In the genomic region with DNA sequence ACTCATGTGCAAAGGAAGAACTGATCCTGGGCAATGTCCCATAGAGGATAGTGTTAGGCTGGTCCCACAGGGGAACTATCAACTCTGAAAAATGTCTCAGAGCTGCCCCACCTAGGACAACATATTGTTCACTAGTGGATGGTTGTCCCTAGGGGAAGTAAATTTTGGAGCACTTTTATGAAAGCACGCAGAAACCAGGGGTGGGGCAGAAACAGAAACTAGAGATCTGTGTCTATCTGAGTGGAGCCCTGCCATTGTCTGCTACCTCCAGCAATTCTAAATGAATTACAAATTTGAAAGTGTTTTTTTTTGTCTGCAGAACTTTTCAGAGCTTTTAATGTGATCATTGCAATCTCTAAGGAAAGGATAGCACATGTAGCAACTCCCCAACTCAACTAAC, we compare ENCODE assay signal across 26 cellular contexts.
"Had no signal": no experiment of that assay in that cellular context is flagged by ENCODE, and none has a peak within 500 bp of the region (broad histone marks: within the 10 kb centered on the region; RNA-seq: fewer than 3 reads in every experiment).

No MANE protein-coding gene starts in this region.

- H3K27me3 ChIP-seq: breast epithelium, esophagus muscularis mucosa, heart left ventricle, spleen, suprapubic skin, tibial artery had no signal

- H3K27ac ChIP-seq: breast epithelium, esophagus muscularis mucosa, foreskin keratinocyte, heart left ventricle, spleen, suprapubic skin, tibial artery, WERI-Rb-1 had no signal

- DNase-seq: activated CD4-positive, alpha-beta memory T cell treated with anti-CD3 and anti-CD28 coated beads, Interleukin-2, amount 10 ng/mL, durations not matched to agents 7 days and 5 days; activated CD4-positive, alpha-beta T cell treated with anti-CD3 and anti-CD28 coated beads, Interleukin-2, amount 10 ng/mL, durations not matched to agents 24 days and 14 days; activated CD4-positive, CD25-positive, alpha-beta regulatory T cell treated with anti-CD3 and anti-CD28 coated beads, Interleukin-2, amount 50 U/mL, for 72 hours; activated naive CD8-positive, alpha-beta T cell treated with anti-CD3 and anti-CD28 coated beads, Interleukin-2, amount 50 U/mL, for 24 hours; activated T-cell treated with anti-CD3 and anti-CD28 coated beads, Interleukin-2, amount 50 U/mL, for 4 hours; amygdala; central memory CD4-positive, alpha-beta T cell; effector CD4-positive, alpha-beta T cell; foreskin keratinocyte; heart left ventricle; hypothalamus; immature natural killer cell; kidney; left colon; mammary epithelial cell; naive thymus-derived CD4-positive, alpha-beta T cell; right cardiac atrium; spleen; stimulated activated naive CD4-positive, alpha-beta T cell; tibial artery; WERI-Rb-1 had no signal

- H3K4me1 ChIP-seq: breast epithelium, foreskin keratinocyte had no signal

- H3K36me3 ChIP-seq: breast epithelium, esophagus muscularis mucosa, heart left ventricle, spleen, suprapubic skin, tibial artery, WERI-Rb-1 had no signal

- H3K4me3 ChIP-seq: breast epithelium, esophagus muscularis mucosa, heart left ventricle, spleen, suprapubic skin, tibial artery had no signal

- ATAC-seq: activated naive CD8-positive, alpha-beta T cell treated with anti-CD3 and anti-CD28 coated beads, Interleukin-2, amount 50 U/mL, for 24 hours; activated T-cell treated with anti-CD3 and anti-CD28 coated beads, Interleukin-2, amount 50 U/mL, for 4 hours; activated T-helper 17 cell treated with anti-CD3 and anti-CD28 coated beads, Interleukin-2, amount 50 U/mL, for 72 hours; foreskin keratinocyte; heart left ventricle; left colon; naive thymus-derived CD4-positive, alpha-beta T cell; right cardiac atrium had no signal

- H3K9me3 ChIP-seq: breast epithelium, esophagus muscularis mucosa, suprapubic skin, tibial artery had no signal

- FAIRE-seq: kidney, TTC549 had no signal
